Comparison of ENCODE assay signal across 14 cellular contexts in the genomic region with DNA sequence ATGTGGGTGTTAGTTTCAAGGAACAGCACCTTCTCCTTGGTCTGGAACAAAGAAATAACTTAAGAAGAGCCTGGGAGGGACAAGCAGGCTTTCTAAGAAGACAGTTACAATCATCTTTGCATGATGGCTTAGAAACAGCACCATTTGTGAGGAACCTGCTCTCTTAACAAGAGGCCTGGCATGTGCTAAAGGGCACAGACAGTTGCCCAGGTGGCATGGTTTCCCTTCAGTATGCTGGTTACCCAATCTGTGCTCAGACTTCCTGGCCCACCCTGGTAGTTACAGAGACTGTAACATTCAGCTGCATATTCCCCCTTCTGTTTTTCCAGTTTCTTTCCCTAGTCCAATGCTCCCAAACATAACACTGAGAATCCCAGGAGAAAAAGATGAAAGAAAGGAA.
A peak's percentile ranks its signal among the peaks of the same experiment; 100 is the strongest.
DNase-seq lines count a peak whose midpoint lies in the region; ATAC-seq, FAIRE-seq and TF ChIP-seq lines count a peak whose summit lies in the region.
"Had no signal": no experiment of that assay in that cellular context is flagged by ENCODE, and none has a peak within 500 bp of the region (broad histone marks: within the 10 kb centered on the region; RNA-seq: fewer than 3 reads in every experiment).

No MANE protein-coding gene starts in this region.

- no peaks in the 10 kb centered on the region for H3K9me3 ChIP-seq in right lobe of liver

- CTCF ChIA-PET in GM10248 (lab: Yijun Ruan, JAX): no interaction called here

- H3K27me3 ChIP-seq in right lobe of liver: no peaks in the 10 kb centered on the region

- intact Hi-C loops in right lobe of liver (cut with DNase I): no loop called here

- ATAC-seq in right lobe of liver: peak in 3 of 4 donors; percentile 16 to 29 (median 23)
- ATAC-seq in GM19328 (IDR thresholded peaks at IDR 0.05; ENCODE audit: unreplicated experiment): no peak

- peaks cover 0 to 12% (median 4%) of the 10 kb centered on the region in 4 donors for H3K4me1 ChIP-seq in right lobe of liver
- H3K4me1 ChIP-seq: HAP-1 had no signal

- TF ChIP-seq CTCF in C4-2B (conservative IDR thresholded peaks at IDR 0.05) (no peak), right lobe of liver (IDR thresholded peaks at IDR 0.05) (no peak), GM10248 (IDR thresholded peaks at IDR 0.05; ENCODE audit: control extremely low read depth, extremely low read depth, low read depth, missing control alignments) (no peak)

- POLR2A ChIA-PET in GM10248 (lab: Yijun Ruan, JAX): no interaction called here

- H3K36me3 ChIP-seq in right lobe of liver: no peaks in the 10 kb centered on the region

- DNase-seq in HTR-8/SVneo (ENCODE audit: insufficient read length, low spot score) (no peak), cerebellar cortex (ENCODE audit: low spot score) (peak; percentile 52), right lobe of liver (no peak), GM10248 (ENCODE audit: extremely low spot score) (no peak), NOMO-1 treated with dmso at 0.1 percent for 144 hours (lab: John Stamatoyannopoulos, UW; ENCODE audit: unreplicated experiment) (no peak)
- no peak for DNase-seq in activated CD4-positive, alpha-beta T cell treated with anti-CD3 and anti-CD28 coated beads for 48 hours
- DNase-seq: DMS79, KBM-7 had no signal

- H3K27ac ChIP-seq in C4-2B (peak overlapping the region; percentile 25; the same call in 1 of the 2 replicates), right lobe of liver (no peak overlapping the region)

- TF ChIP-seq POLR2A in right lobe of liver (IDR thresholded peaks at IDR 0.05): no peak

- FAIRE-seq in HTR-8/SVneo (lab: Jason Lieb, UNC): peak; percentile 36
- FAIRE-seq: G401.6, GM12892, H1 had no signal

- no peak overlapping the region for H3K4me3 ChIP-seq in right lobe of liver
- H3K4me3 ChIP-seq: HAP-1 had no signal
